20 cellular contexts compared by ENCODE assay signal in the genomic region with DNA sequence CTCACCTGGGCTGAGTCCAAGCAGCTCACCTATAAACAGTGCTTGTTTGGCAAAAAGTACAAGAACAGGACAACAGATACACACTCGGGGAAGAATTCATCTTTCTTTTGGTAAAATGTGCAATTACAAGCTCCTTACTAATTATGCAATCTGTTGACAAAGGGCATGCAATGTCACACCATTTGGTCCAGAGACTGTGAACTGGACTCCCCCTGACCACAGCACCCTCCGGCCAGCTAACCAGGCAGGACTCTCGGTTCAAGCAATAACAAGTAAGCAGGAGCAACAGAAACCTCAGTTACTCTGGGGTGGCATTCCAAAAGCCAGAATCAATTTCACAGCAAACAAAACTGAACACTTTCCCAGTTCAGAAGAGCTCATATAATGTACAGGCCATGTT.
"Had no signal": no experiment of that assay in that cellular context is flagged by ENCODE, and none has a peak within 500 bp of the region (broad histone marks: within the 10 kb centered on the region; RNA-seq: fewer than 3 reads in every experiment).

No MANE protein-coding gene starts in this region.

- H3K36me3 ChIP-seq: prostate gland had no signal

- DNase-seq: activated CD4-positive, alpha-beta memory T cell treated with anti-CD3 and anti-CD28 coated beads for 36 hours; activated effector memory CD4-positive, alpha-beta T cell treated with Interleukin-2 at 50 U/mL for 16 hours; activated T-cell treated with anti-CD3 and anti-CD28 coated beads, Interleukin-2, amount 50 U/mL, for 24 hours; dorsolateral prefrontal cortex; hippocampal formation; kidney; left ventricle myocardium superior; mesenchymal stem cell; spleen; stimulated activated CD4-positive, alpha-beta T cell treated with anti-CD3 and anti-CD28 coated beads, Interleukin-1b, Interleukin-23, amount 100 ng/mL, for 48 hours; stomach; T1000; testis; upper lobe of left lung had no signal

- H3K4me3 Mint-ChIP-seq: activated CD4-positive, alpha-beta memory T cell treated with anti-CD3 and anti-CD28 coated beads for 36 hours; activated T-cell treated with anti-CD3 and anti-CD28 coated beads, Interleukin-2, amount 50 U/mL, for 24 hours; natural killer cell treated with Interleukin-12 subunit alpha and Interleukin-12 subunit beta and Interleukin-15 and Interleukin-18, amount 100 ng/mL, for 72 hours had no signal

- H3K36me3 Mint-ChIP-seq: natural killer cell treated with Interleukin-12 subunit alpha and Interleukin-12 subunit beta and Interleukin-15 and Interleukin-18, amount 100 ng/mL, for 72 hours had no signal

- H3K27ac Mint-ChIP-seq: activated CD4-positive, alpha-beta memory T cell treated with anti-CD3 and anti-CD28 coated beads for 36 hours; activated T-cell treated with anti-CD3 and anti-CD28 coated beads, Interleukin-2, amount 50 U/mL, for 24 hours had no signal

- H3K4me1 ChIP-seq: prostate gland, testis had no signal

- H3K27ac ChIP-seq: prostate gland, testis had no signal

- H3K27me3 ChIP-seq: cardiac muscle cell, dorsolateral prefrontal cortex, spleen, stomach, testis, upper lobe of left lung had no signal

- H3K4me3 ChIP-seq: cardiac muscle cell, dorsolateral prefrontal cortex, prostate gland, spleen, stomach, testis, upper lobe of left lung had no signal

- H3K27me3 Mint-ChIP-seq: activated CD4-positive, alpha-beta memory T cell treated with anti-CD3 and anti-CD28 coated beads for 36 hours; activated T-cell treated with anti-CD3 and anti-CD28 coated beads, Interleukin-2, amount 50 U/mL, for 24 hours; natural killer cell treated with Interleukin-12 subunit alpha and Interleukin-12 subunit beta and Interleukin-15 and Interleukin-18, amount 100 ng/mL, for 72 hours had no signal

- FAIRE-seq: kidney had no signal

- ATAC-seq: activated naive CD4-positive, alpha-beta T cell treated with anti-CD3 and anti-CD28 coated beads, Interleukin-2, amount 50 U/mL, for 72 hours; esophagus mucosa; left ventricle myocardium superior; sciatic nerve had no signal

- H3K9me3 Mint-ChIP-seq: activated CD4-positive, alpha-beta memory T cell treated with anti-CD3 and anti-CD28 coated beads for 36 hours; activated T-cell treated with anti-CD3 and anti-CD28 coated beads, Interleukin-2, amount 50 U/mL, for 24 hours; natural killer cell treated with Interleukin-12 subunit alpha and Interleukin-12 subunit beta and Interleukin-15 and Interleukin-18, amount 100 ng/mL, for 72 hours had no signal

- H3K9me3 ChIP-seq: prostate gland, spleen, stomach, testis, upper lobe of left lung had no signal
